In the genomic region with DNA sequence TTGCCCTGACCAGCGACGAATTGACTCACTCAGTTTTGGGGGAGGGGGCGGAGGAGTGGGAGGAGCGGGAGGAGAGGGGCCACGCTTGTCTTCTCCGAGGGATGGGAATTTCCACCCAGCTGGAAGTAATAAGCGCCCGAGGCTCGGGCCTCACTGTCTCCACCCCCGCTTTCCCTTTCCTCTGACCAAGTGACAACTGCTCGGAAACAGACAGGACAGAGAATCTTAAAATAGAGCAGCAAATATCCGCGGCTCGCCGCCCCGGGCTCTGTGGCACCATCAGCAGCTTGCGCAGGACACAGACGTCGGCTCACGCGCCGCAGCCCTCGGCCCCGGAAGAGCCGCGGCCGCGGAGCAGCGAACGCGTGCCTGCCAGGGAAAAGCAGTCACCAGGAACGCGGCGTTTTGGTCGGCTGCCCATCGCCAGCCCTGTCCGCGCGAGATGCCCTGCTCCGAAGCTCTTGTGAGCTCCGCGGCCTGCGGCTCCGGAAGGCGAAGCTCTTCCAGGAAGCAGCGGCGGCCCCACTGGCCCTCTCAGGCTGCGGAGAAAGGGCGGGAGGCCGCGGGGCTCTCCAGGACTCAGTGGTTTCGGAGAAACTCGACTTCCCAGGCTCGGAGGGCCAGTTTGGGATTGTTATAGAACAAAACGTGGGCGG, we compare ENCODE assay signal across 8 cellular contexts. TPM values are rescaled to one million over a fixed set of nuclear protein-coding genes. Genes with fewer than 3 reads are reported as not detected.
A peak's percentile ranks its signal among the peaks of the same experiment; 100 is the strongest.
DNase-seq lines count a peak whose midpoint lies in the region; ATAC-seq, FAIRE-seq and TF ChIP-seq lines count a peak whose summit lies in the region.

No MANE protein-coding gene starts in this region.

- H3K4me3 ChIP-seq in CD8-positive, alpha-beta T cell (ENCODE audit: low read depth, low read length) = peak overlapping the region; percentile 38
- H3K4me3 ChIP-seq in SJCRH30 (peak overlapping the region; percentile 67), vagina (peak overlapping the region; percentile 52 to 54)

- H3K4me1 Mint-ChIP-seq in CD8-positive, alpha-beta T cell (ENCODE audit: low read depth) = peaks cover 30% of the 10 kb centered on the region
- H3K4me1 Mint-ChIP-seq in activated naive CD8-positive, alpha-beta T cell treated with anti-CD3 and anti-CD28 coated beads, Interleukin-2, amount 10 ng/mL, durations not matched to agents 7 days and 5 days = peaks cover 44% of the 10 kb centered on the region
- H3K4me1 Mint-ChIP-seq in osteocyte (ENCODE audit: unreplicated experiment) = peaks cover 70% of the 10 kb centered on the region

- no peak for FAIRE-seq in HTR-8/SVneo (lab: Jason Lieb, UNC)

- no peak overlapping the region for H3K27ac ChIP-seq in CD8-positive, alpha-beta T cell (ENCODE audit: low read depth, low read length)
- peak overlapping the region; percentile 100 for H3K27ac ChIP-seq in SJCRH30
- H3K27ac ChIP-seq in vagina = peak overlapping the region; percentile 93

- H3K27me3 ChIP-seq in CD8-positive, alpha-beta T cell (ENCODE audit: insufficient read depth, low read length) = peaks cover 19% of the 10 kb centered on the region
- no peaks in the 10 kb centered on the region for H3K27me3 ChIP-seq in SJCRH30
- no peaks in the 10 kb centered on the region for H3K27me3 ChIP-seq in vagina

- no peak for TF ChIP-seq POLR2A in vagina (IDR thresholded peaks at IDR 0.05)

- peak; percentile 3 for ATAC-seq in CD8-positive, alpha-beta T cell
- ATAC-seq in GM19455 (IDR thresholded peaks at IDR 0.05; ENCODE audit: unreplicated experiment) = peak; percentile 38
- peak; percentile 20 for ATAC-seq in activated naive CD8-positive, alpha-beta T cell treated with anti-CD3 and anti-CD28 coated beads, Interleukin-2, amount 10 ng/mL, durations not matched to agents 7 days and 5 days (ENCODE audit: low read depth)
- ATAC-seq in Right ventricle myocardium inferior = peak; percentile 91

- no peaks in the 10 kb centered on the region for H3K36me3 Mint-ChIP-seq in CD8-positive, alpha-beta T cell
- peaks cover 6% of the 10 kb centered on the region for H3K36me3 Mint-ChIP-seq in activated naive CD8-positive, alpha-beta T cell treated with anti-CD3 and anti-CD28 coated beads, Interleukin-2, amount 10 ng/mL, durations not matched to agents 7 days and 5 days
- no peaks in the 10 kb centered on the region for H3K36me3 Mint-ChIP-seq in osteocyte (ENCODE audit: unreplicated experiment)

- H3K4me3 Mint-ChIP-seq in CD8-positive, alpha-beta T cell = peak overlapping the region; percentile 73
- peak overlapping the region; percentile 59 for H3K4me3 Mint-ChIP-seq in activated naive CD8-positive, alpha-beta T cell treated with anti-CD3 and anti-CD28 coated beads, Interleukin-2, amount 10 ng/mL, durations not matched to agents 7 days and 5 days
- peak overlapping the region; percentile 78 for H3K4me3 Mint-ChIP-seq in osteocyte (ENCODE audit: unreplicated experiment)

- peaks cover 66% of the 10 kb centered on the region for H3K27me3 Mint-ChIP-seq in CD8-positive, alpha-beta T cell (ENCODE audit: low read depth)
- H3K27me3 Mint-ChIP-seq in activated naive CD8-positive, alpha-beta T cell treated with anti-CD3 and anti-CD28 coated beads, Interleukin-2, amount 10 ng/mL, durations not matched to agents 7 days and 5 days = peaks cover 74% of the 10 kb centered on the region
- no peaks in the 10 kb centered on the region for H3K27me3 Mint-ChIP-seq in osteocyte (ENCODE audit: unreplicated experiment)

- intact Hi-C loops in CD8-positive, alpha-beta T cell (cut with DNase I, micrococcal nuclease) = loop anchor here in 1 of 2 experiments (5.0 to 10.0 kb wide), 4 partner anchors 590 to 1340 kb away; partner anchors contain the start of gene ARPC5
- intact Hi-C loops in Right ventricle myocardium inferior (cut with DNase I) (loop anchor here (5.0 kb wide), 1 partner anchor 62 kb away; no protein-coding TSS in a partner anchor), vagina (cut with DNase I) (no loop called here)

- peak overlapping the region; percentile 91 for H3K27ac Mint-ChIP-seq in CD8-positive, alpha-beta T cell
- no peak overlapping the region for H3K27ac Mint-ChIP-seq in activated naive CD8-positive, alpha-beta T cell treated with anti-CD3 and anti-CD28 coated beads, Interleukin-2, amount 10 ng/mL, durations not matched to agents 7 days and 5 days
- peak overlapping the region; percentile 98 for H3K27ac Mint-ChIP-seq in osteocyte (ENCODE audit: unreplicated experiment)

- TF ChIP-seq CTCF in CD8-positive, alpha-beta T cell (IDR thresholded peaks at IDR 0.05) = no peak
- no peak for TF ChIP-seq CTCF in osteocyte (IDR thresholded peaks at IDR 0.05)
- TF ChIP-seq CTCF in vagina (IDR thresholded peaks at IDR 0.05) = no peak

- peak in 4 of 7 experiments; percentile 12 to 44 (median 38) for DNase-seq in CD8-positive, alpha-beta T cell
- peak; percentile 58 for DNase-seq in HTR-8/SVneo (ENCODE audit: insufficient read length, low spot score)
- DNase-seq in SJCRH30 = peak; percentile 95 to 96
- peak; percentile 60 for DNase-seq in activated naive CD8-positive, alpha-beta T cell treated with anti-CD3 and anti-CD28 coated beads, Interleukin-2, amount 10 ng/mL, durations not matched to agents 7 days and 5 days
- DNase-seq in Right ventricle myocardium inferior (ENCODE audit: missing footprints) = peak; percentile 93
- peak; percentile 93 for DNase-seq in osteocyte (ENCODE audit: extremely low spot score, unreplicated experiment)
- no peak for DNase-seq in vagina (ENCODE audit: extremely low spot score in 2 of 2)

- CTCF ChIA-PET in CD8-positive, alpha-beta T cell (lab: Charles Lee) = interaction anchor here (1.5 to 25.8 kb wide), 4 partner anchors 11 to 172 kb away, joined by 4 to 581 read pairs (median 24); partner anchors contain the start of genes NPL and RGS16

- no peaks in the 10 kb centered on the region for H3K36me3 ChIP-seq in CD8-positive, alpha-beta T cell (ENCODE audit: insufficient read depth, low read length)
- no peaks in the 10 kb centered on the region for H3K36me3 ChIP-seq in SJCRH30
- no peaks in the 10 kb centered on the region for H3K36me3 ChIP-seq in vagina

- POLR2A ChIA-PET in CD8-positive, alpha-beta T cell (lab: Charles Lee) = interaction anchor here (0.9 to 1.6 kb wide), 4 partner anchors 9 to 26 kb away, joined by 3 to 8 read pairs (median 4); partner anchors contain the start of gene RNASEL
- POLR2A ChIA-PET in activated naive CD8-positive, alpha-beta T cell treated with anti-CD3 and anti-CD28 coated beads, Interleukin-2, amount 10 ng/mL, durations not matched to agents 7 days and 5 days (lab: Charles Lee) = interaction anchor here (3.3 kb wide), 1 partner anchor 10 kb away, joined by 32 read pairs; the partner anchor contains the start of gene RGS16

- H3K4me1 ChIP-seq in CD8-positive, alpha-beta T cell (ENCODE audit: insufficient read depth, low read length) = peaks cover 32% of the 10 kb centered on the region
- H3K4me1 ChIP-seq in SJCRH30 = peaks cover 76% of the 10 kb centered on the region
- peaks cover 31% of the 10 kb centered on the region for H3K4me1 ChIP-seq in vagina

- H3K9me3 ChIP-seq in CD8-positive, alpha-beta T cell (ENCODE audit: low read length) = no peaks in the 10 kb centered on the region
- H3K9me3 ChIP-seq in SJCRH30 (replicated peaks) (no peaks in the 10 kb centered on the region), vagina (no peaks in the 10 kb centered on the region)

- H3K9me3 Mint-ChIP-seq in CD8-positive, alpha-beta T cell = no peaks in the 10 kb centered on the region
- no peaks in the 10 kb centered on the region for H3K9me3 Mint-ChIP-seq in activated naive CD8-positive, alpha-beta T cell treated with anti-CD3 and anti-CD28 coated beads, Interleukin-2, amount 10 ng/mL, durations not matched to agents 7 days and 5 days
- peaks cover 5% of the 10 kb centered on the region for H3K9me3 Mint-ChIP-seq in osteocyte (ENCODE audit: unreplicated experiment)

RNA-seq across cellular contexts. Expression of gene RGS16, which starts 10.7 kb away (rescaled TPM):
- 10 to 100 TPM; 11.6 to 12.0 TPM for total RNA-seq in CD8-positive, alpha-beta T cell
- 96.7 and 101 TPM in 2 replicates for total RNA-seq in SJCRH30 (2014; rRNA removed; shearing (Covaris generic))
- 1 to 10 TPM; 1.4 TPM for total RNA-seq in activated naive CD8-positive, alpha-beta T cell treated with anti-CD3 and anti-CD28 coated beads, Interleukin-2, amount 10 ng/mL, durations not matched to agents 7 days and 5 days
- total RNA-seq in Right ventricle myocardium inferior = 0.97 TPM
- 0.48 and 1.1 TPM in 2 replicates for total RNA-seq in osteocyte
- total RNA-seq in vagina = 1.2 TPM

RNA-seq across cellular contexts. Expression of gene RNASEL, which starts 25.9 kb away (rescaled TPM):
- total RNA-seq in CD8-positive, alpha-beta T cell = 1 to 10 TPM; 1.5 to 1.7 TPM
- total RNA-seq in SJCRH30 (2014; rRNA removed; shearing (Covaris generic)) = 1.2 and 1.5 TPM in 2 replicates
- total RNA-seq in activated naive CD8-positive, alpha-beta T cell treated with anti-CD3 and anti-CD28 coated beads, Interleukin-2, amount 10 ng/mL, durations not matched to agents 7 days and 5 days = 10 to 100 TPM; 11.4 to 13.2 TPM
- total RNA-seq in Right ventricle myocardium inferior = 2.9 TPM
- 4.2 and 4.5 TPM in 2 replicates for total RNA-seq in osteocyte
- total RNA-seq in vagina = 5.4 TPM

Comparison
In these comparisons a context has a peak if more than half of its experiments do, and no peak if none do; other contexts are left out.
1. ATAC-seq: peak in every context shown above with its lines; median percentile 91 in Right ventricle myocardium inferior; 38 in GM19455; 20 in activated naive CD8-positive, alpha-beta T cell treated with anti-CD3 and anti-CD28 coated beads, Interleukin-2, amount 10 ng/mL, durations not matched to agents 7 days and 5 days; 3 in CD8-positive, alpha-beta T cell.
2. DNase-seq: peak in CD8-positive, alpha-beta T cell (4 of 7), HTR-8/SVneo (single experiment), SJCRH30 (2 of 2), activated naive CD8-positive, alpha-beta T cell treated with anti-CD3 and anti-CD28 coated beads, Interleukin-2, amount 10 ng/mL, durations not matched to agents 7 days and 5 days (single experiment), Right ventricle myocardium inferior (single experiment) and osteocyte (single experiment); none in vagina (0 of 2).
3. Peak in every context shown above with its lines, with median percentiles within 50 percentile points of each other: H3K4me3 ChIP-seq and H3K4me3 Mint-ChIP-seq.